Comparison of ENCODE assay signal across 27 cellular contexts in genomic region chr18:5966514-5966913, GRCh38.
"Had no signal": no experiment of that assay in that cellular context is flagged by ENCODE, and none has a peak within 500 bp of the region (broad histone marks: within the 10 kb centered on the region; RNA-seq: fewer than 3 reads in every experiment).

No MANE protein-coding gene starts in this region.

- H3K4me1 ChIP-seq: foreskin keratinocyte, pancreas, testis, tibial artery, upper lobe of left lung, uterus had no signal

- H3K27me3 ChIP-seq: dorsolateral prefrontal cortex, heart right ventricle, neutrophil, pancreas, right lobe of liver, stomach, testis, tibial artery, upper lobe of left lung, uterus had no signal

- H3K27ac ChIP-seq: dorsolateral prefrontal cortex, foreskin keratinocyte, heart right ventricle, neutrophil, pancreas, right lobe of liver, stomach, testis, tibial artery, upper lobe of left lung, uterus had no signal

- ATAC-seq: foreskin keratinocyte; heart right ventricle; left lobe of liver; natural killer cell treated with Interleukin-12 subunit alpha and Interleukin-12 subunit beta and Interleukin-15 and Interleukin-18, amount 100 ng/mL, for 72 hours; pancreas; right lobe of liver; stimulated activated effector memory CD8-positive, alpha-beta T cell treated with anti-CD3 and anti-CD28 coated beads, Interleukin-12 subunit alpha, Interleukin-12 subunit beta, amount 100 ng/mL, for 72 hours had no signal

- H3K9me3 ChIP-seq: heart right ventricle, neutrophil, pancreas, right lobe of liver, stomach, testis, tibial artery, upper lobe of left lung, uterus had no signal

- H3K4me3 ChIP-seq: dorsolateral prefrontal cortex, heart right ventricle, lung, pancreas, right lobe of liver, stomach, testis, tibial artery, upper lobe of left lung, uterus had no signal

- H3K36me3 ChIP-seq: heart right ventricle, neutrophil, pancreas, right lobe of liver, stomach, tibial artery, upper lobe of left lung, uterus had no signal

- FAIRE-seq: colon, pancreas had no signal

- DNase-seq: dorsolateral prefrontal cortex; effector CD4-positive, alpha-beta T cell; foreskin keratinocyte; glutamatergic neuron; heart right ventricle; hypothalamus; immature natural killer cell; islet precursor cell; kidney glomerular epithelial cell; naive B cell; pancreas; right lobe of liver; stimulated activated CD4-positive, alpha-beta T cell treated with anti-CD3 and anti-CD28 coated beads, Interleukin-2, amount 100 ng/mL, for 24 hours; stimulated activated CD4-positive, alpha-beta T cell treated with anti-CD3 and anti-CD28 coated beads, Interleukin-4, amount 100 ng/mL, for 24 hours; stimulated activated naive CD4-positive, alpha-beta T cell treated with Interleukin-2 at 50 U/mL for 16 hours; stomach; substantia nigra; testis; tibial artery; upper lobe of left lung; uterus had no signal
